In genomic region chr19:19426216-19426615, GRCh38 we compare ENCODE assay signal across 17 cellular contexts.
"Had no signal": no experiment of that assay in that cellular context is flagged by ENCODE, and none has a peak within 500 bp of the region (broad histone marks: within the 10 kb centered on the region; RNA-seq: fewer than 3 reads in every experiment).

No MANE protein-coding gene starts in this region.

- ATAC-seq: activated CD4-positive, CD25-positive, alpha-beta regulatory T cell treated with anti-CD3 and anti-CD28 coated beads, Interleukin-2, amount 50 U/mL, for 24 hours; activated T-helper 17 cell treated with anti-CD3 and anti-CD28 coated beads, Interleukin-2, amount 50 U/mL, for 72 hours; heart left ventricle; left lung; pancreas; stimulated activated naive B cell treated with anti-CD40 and anti-IgM and Interleukin-4, amounts not matched to agents 10 μg/mL and 1 μg/mL and 100 μg/mL, for 72 hours; upper lobe of right lung had no signal

- H3K27ac ChIP-seq: epithelial cell of prostate, heart left ventricle, left lung, pancreas, sigmoid colon, thoracic aorta, upper lobe of right lung had no signal

- FAIRE-seq: pancreas had no signal

- H3K9me3 ChIP-seq: heart left ventricle, left lung, neutrophil, pancreas, sigmoid colon, thoracic aorta, upper lobe of right lung had no signal

- H3K27me3 ChIP-seq: heart left ventricle, left lung, neutrophil, pancreas, sigmoid colon, upper lobe of right lung had no signal

- H3K4me3 ChIP-seq: heart left ventricle, left lung, pancreas, sigmoid colon, thoracic aorta, upper lobe of right lung had no signal

- H3K27me3 Mint-ChIP-seq: activated T-helper 17 cell treated with anti-CD3 and anti-CD28 coated beads, Interleukin-2, amount 50 U/mL, for 72 hours; brain; stimulated activated naive B cell treated with anti-CD40 and anti-IgM and Interleukin-4, amounts not matched to agents 10 μg/mL and 1 μg/mL and 100 μg/mL, for 72 hours had no signal

- H3K4me3 Mint-ChIP-seq: activated T-helper 17 cell treated with anti-CD3 and anti-CD28 coated beads, Interleukin-2, amount 50 U/mL, for 72 hours; brain; stimulated activated naive B cell treated with anti-CD40 and anti-IgM and Interleukin-4, amounts not matched to agents 10 μg/mL and 1 μg/mL and 100 μg/mL, for 72 hours had no signal

- H3K9me3 Mint-ChIP-seq: activated T-helper 17 cell treated with anti-CD3 and anti-CD28 coated beads, Interleukin-2, amount 50 U/mL, for 72 hours; stimulated activated naive B cell treated with anti-CD40 and anti-IgM and Interleukin-4, amounts not matched to agents 10 μg/mL and 1 μg/mL and 100 μg/mL, for 72 hours had no signal

- H3K36me3 ChIP-seq: left lung, neutrophil, pancreas, sigmoid colon, thoracic aorta, upper lobe of right lung had no signal

- DNase-seq: activated CD4-positive, alpha-beta T cell treated with anti-CD3 and anti-CD28 coated beads, Interleukin-2, amount 50 U/mL, for 4 hours; activated naive CD4-positive, alpha-beta T cell; activated T-cell treated with anti-CD3 and anti-CD28 coated beads for 4 hours; heart left ventricle; left lung; mammary epithelial cell; pancreas; sigmoid colon; stimulated activated CD4-positive, alpha-beta T cell treated with anti-CD3 and anti-CD28 coated beads, Interleukin-4, amount 100 ng/mL, for 4 hours; stimulated activated naive B cell treated with anti-CD40 and anti-IgM and Interleukin-4, amounts not matched to agents 10 μg/mL and 1 μg/mL and 100 μg/mL, for 72 hours; upper lobe of right lung had no signal
